ENCODE assay signal across 10 cellular contexts in the genomic region with DNA sequence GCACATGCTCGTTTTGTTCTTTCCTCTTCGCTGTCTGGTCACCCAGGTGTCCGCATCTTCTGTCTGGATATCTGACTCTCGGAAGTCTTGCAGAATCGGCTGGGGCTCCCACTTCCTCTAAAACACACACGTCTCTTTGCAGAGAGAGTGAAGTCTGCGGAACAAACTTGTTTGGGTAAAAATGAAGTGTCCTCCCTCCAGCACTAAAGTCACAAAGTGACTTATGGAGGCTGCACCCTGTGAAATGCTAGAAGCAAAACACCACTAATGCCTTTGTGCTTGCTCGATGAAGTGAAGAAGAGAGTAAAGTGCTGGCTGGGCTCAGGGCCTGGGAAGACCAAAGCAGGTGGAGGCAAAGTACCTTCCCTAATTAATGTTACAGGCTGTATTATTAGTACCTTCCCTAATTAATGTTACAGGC.
DNase-seq lines count a peak whose midpoint lies in the region; ATAC-seq and TF ChIP-seq lines count a peak whose summit lies in the region.
"Had no signal": no experiment of that assay in that cellular context is flagged by ENCODE, and none has a peak within 500 bp of the region (broad histone marks: within the 10 kb centered on the region; RNA-seq: fewer than 3 reads in every experiment).

No MANE protein-coding gene starts in this region.

- peaks cover 3% of the 10 kb centered on the region for H3K27me3 Mint-ChIP-seq in glutamatergic neuron (ENCODE audit: unreplicated experiment)
- H3K27me3 Mint-ChIP-seq: activated CD8-positive, alpha-beta memory T cell treated with anti-CD3 and anti-CD28 coated beads, Interleukin-2, amount 10 ng/mL, durations not matched to agents 7 days and 5 days had no signal

- peaks cover 47% of the 10 kb centered on the region for H3K4me1 Mint-ChIP-seq in glutamatergic neuron (ENCODE audit: low read depth, unreplicated experiment)
- H3K4me1 Mint-ChIP-seq: activated CD8-positive, alpha-beta memory T cell treated with anti-CD3 and anti-CD28 coated beads, Interleukin-2, amount 10 ng/mL, durations not matched to agents 7 days and 5 days had no signal

- H3K9me3 Mint-ChIP-seq in glutamatergic neuron (ENCODE audit: unreplicated experiment), result peaks cover 5% of the 10 kb centered on the region

- peak; percentile 36 for DNase-seq in NCI-H510A treated with DMSO at 0.1 percent for 48 hours (lab: John Stamatoyannopoulos, UW)
- DNase-seq in NCI-H510A (lab: John Stamatoyannopoulos, UW), result no peak
- peak; percentile 14 for DNase-seq in NCI-H2171 (lab: John Stamatoyannopoulos, UW)
- DNase-seq in glutamatergic neuron, result no peak
- peak; percentile 59 for DNase-seq in superior temporal gyrus (ENCODE audit: extremely low spot score)
- no peak for DNase-seq in DMS153 (lab: John Stamatoyannopoulos, UW)
- DNase-seq: activated CD8-positive, alpha-beta memory T cell treated with anti-CD3 and anti-CD28 coated beads, Interleukin-2, amount 10 ng/mL, durations not matched to agents 7 days and 5 days; heart left ventricle had no signal

- H3K27ac Mint-ChIP-seq in glutamatergic neuron (ENCODE audit: unreplicated experiment), result peak overlapping the region; percentile 41
- H3K27ac Mint-ChIP-seq: activated CD8-positive, alpha-beta memory T cell treated with anti-CD3 and anti-CD28 coated beads, Interleukin-2, amount 10 ng/mL, durations not matched to agents 7 days and 5 days had no signal

- no peak for ATAC-seq in GM21447 (IDR thresholded peaks at IDR 0.05; ENCODE audit: unreplicated experiment)
- no peak for ATAC-seq in GM19351 (IDR thresholded peaks at IDR 0.05; ENCODE audit: unreplicated experiment)
- ATAC-seq: activated CD8-positive, alpha-beta memory T cell treated with anti-CD3 and anti-CD28 coated beads, Interleukin-2, amount 10 ng/mL, durations not matched to agents 7 days and 5 days had no signal

- TF ChIP-seq CTCF in glutamatergic neuron (IDR thresholded peaks at IDR 0.05; ENCODE audit: partially characterized antibody, unreplicated experiment), result no peak

- H3K4me3 Mint-ChIP-seq in glutamatergic neuron (ENCODE audit: unreplicated experiment), result peak overlapping the region; percentile 13
- H3K4me3 Mint-ChIP-seq: activated CD8-positive, alpha-beta memory T cell treated with anti-CD3 and anti-CD28 coated beads, Interleukin-2, amount 10 ng/mL, durations not matched to agents 7 days and 5 days had no signal

- H3K36me3 Mint-ChIP-seq in glutamatergic neuron (ENCODE audit: unreplicated experiment), result no peaks in the 10 kb centered on the region
- H3K36me3 Mint-ChIP-seq: activated CD8-positive, alpha-beta memory T cell treated with anti-CD3 and anti-CD28 coated beads, Interleukin-2, amount 10 ng/mL, durations not matched to agents 7 days and 5 days had no signal

Comparison
In these comparisons a context has a peak if more than half of its experiments do, and no peak if none do; other contexts are left out.
1. DNase-seq: peak in NCI-H510A treated with DMSO at 0.1 percent for 48 hours (single experiment), NCI-H2171 (single experiment) and superior temporal gyrus (single experiment); none in NCI-H510A (single experiment), glutamatergic neuron (single experiment) and DMS153 (single experiment).